In the genomic region with DNA sequence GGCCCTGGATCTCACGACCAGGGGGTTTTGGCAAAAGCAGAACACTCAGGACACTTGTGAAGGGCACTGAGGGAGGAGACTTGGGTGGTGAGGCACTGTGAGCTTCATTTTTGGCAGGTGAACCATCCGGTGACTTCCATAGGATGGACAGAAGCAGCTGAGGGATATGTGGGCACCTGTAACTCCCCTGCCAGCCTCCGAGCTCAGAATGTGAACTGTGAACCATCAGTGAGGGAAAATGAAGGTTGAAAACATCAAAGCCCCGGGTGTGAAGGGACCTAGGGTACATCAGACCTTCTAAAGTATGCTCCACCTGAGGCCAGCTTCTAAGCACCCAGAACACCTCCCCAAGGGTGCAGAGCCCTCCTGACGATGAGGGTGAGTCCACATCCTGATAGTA, we compare ENCODE assay signal across 34 cellular contexts. TPM values are rescaled to one million over a fixed set of nuclear protein-coding genes. Genes with fewer than 3 reads are reported as not detected.
"Had no signal": no experiment of that assay in that cellular context is flagged by ENCODE, and none has a peak within 500 bp of the region (broad histone marks: within the 10 kb centered on the region; RNA-seq: fewer than 3 reads in every experiment).

No MANE protein-coding gene starts in this region.

- H3K27me3 ChIP-seq: adrenal gland, ascending aorta, body of pancreas, brain microvascular endothelial cell, breast epithelium, cardiac muscle cell had no signal

- DNase-seq: activated effector memory CD4-positive, alpha-beta T cell treated with anti-CD3 and anti-CD28 coated beads, Interleukin-2, amount 50 U/mL, for 16 hours; activated effector memory CD4-positive, alpha-beta T cell treated with Interleukin-2 at 50 U/mL for 16 hours; activated gamma-delta T cell; activated naive CD4-positive, alpha-beta T cell; activated naive CD4-positive, alpha-beta T cell treated with anti-CD3 and anti-CD28 coated beads for 36 hours; activated naive CD4-positive, alpha-beta T cell treated with anti-CD3 and anti-CD28 coated beads, Interleukin-2, amount 10 ng/mL, durations not matched to agents 7 days and 5 days; activated naive CD4-positive, alpha-beta T cell treated with anti-CD3 and anti-CD28 coated beads, Interleukin-2, amount 50 U/mL, for 16 hours; activated naive CD4-positive, alpha-beta T cell treated with Interleukin-2 at 50 U/mL for 16 hours; activated naive CD8-positive, alpha-beta T cell treated with anti-CD3 and anti-CD28 coated beads for 36 hours; activated naive CD8-positive, alpha-beta T cell treated with anti-CD3 and anti-CD28 coated beads, Interleukin-2, amount 10 ng/mL, durations not matched to agents 7 days and 5 days; activated naive CD8-positive, alpha-beta T cell treated with anti-CD3 and anti-CD28 coated beads, Interleukin-2, amount 50 U/mL, for 24 hours; activated T-cell treated with anti-CD3 and anti-CD28 coated beads for 4 hours; activated T-cell treated with anti-CD3 and anti-CD28 coated beads, Interleukin-2, amount 50 U/mL, for 1 hour; activated T-cell treated with anti-CD3 and anti-CD28 coated beads, Interleukin-2, amount 50 U/mL, for 24 hours; activated T-cell treated with anti-CD3 and anti-CD28 coated beads, Interleukin-2, amount 50 U/mL, for 4 hours; activated T-cell treated with anti-CD3 and anti-CD28 coated beads, Interleukin-2, amount 50 U/mL, for 48 hours; activated T-cell treated with anti-CD3 and anti-CD28 coated beads, Interleukin-2, amount 50 U/mL, for 72 hours; adrenal gland; amniotic stem cell; amygdala; anterior cingulate cortex; aorta; body of pancreas; brain microvascular endothelial cell; caudate nucleus; central memory CD4-positive, alpha-beta T cell; cerebellar nuclear complex had no signal

- H3K36me3 ChIP-seq: adrenal gland, brain microvascular endothelial cell, breast epithelium, cardiac muscle cell had no signal

- H3K9me3 ChIP-seq: adrenal gland, ascending aorta, body of pancreas, breast epithelium had no signal

- H3K4me3 ChIP-seq: adrenal gland, ascending aorta, body of pancreas, breast epithelium, cardiac muscle cell had no signal

- FAIRE-seq: astrocyte had no signal

- H3K4me1 ChIP-seq: adrenal gland, ascending aorta, body of pancreas, breast epithelium had no signal

- H3K27ac ChIP-seq: adrenal gland, ascending aorta, body of pancreas, brain microvascular endothelial cell, breast epithelium, cardiac muscle cell had no signal

RNA-seq across cellular contexts. Expression of gene FAXC, which starts 53.2 kb away (rescaled TPM):
- total RNA-seq: activated naive CD4-positive, alpha-beta T cell treated with anti-CD3 and anti-CD28 coated beads for 36 hours; activated naive CD4-positive, alpha-beta T cell treated with anti-CD3 and anti-CD28 coated beads, Interleukin-2, amount 50 U/mL, for 72 hours; activated naive CD8-positive, alpha-beta T cell treated with anti-CD3 and anti-CD28 coated beads for 36 hours; activated naive CD8-positive, alpha-beta T cell treated with anti-CD3 and anti-CD28 coated beads, Interleukin-2, amount 10 ng/mL, durations not matched to agents 7 days and 5 days; activated T-cell treated with anti-CD3 and anti-CD28 coated beads, Interleukin-2, amount 50 U/mL, for 4 hours; activated T-cell treated with anti-CD3 and anti-CD28 coated beads, Interleukin-2, amount 50 U/mL, for 72 hours; activated T-helper 1 cell treated with anti-CD3 and anti-CD28 coated beads, Interleukin-12 subunit alpha, Interleukin-12 subunit beta, Interleukin-2, Interleukin-4 antibody, amounts not matched to agents 30 ng/mL and 10 ng/mL and 1 ng/mL, durations not matched to agents 14 hours and 24 hours and 36 hours; activated T-helper 2 cell treated with anti-CD3 and anti-CD28 coated beads, Interferon-gamma antibody, Interleukin-2, Interleukin-4, amounts not matched to agents 10 μg/mL and 5 μg/mL and 100 μg/mL, durations not matched to agents 14 hours and 24 hours and 36 hours; ascending aorta had no signal
